Comparison of ENCODE assay signal across 4 cellular contexts in the genomic region with DNA sequence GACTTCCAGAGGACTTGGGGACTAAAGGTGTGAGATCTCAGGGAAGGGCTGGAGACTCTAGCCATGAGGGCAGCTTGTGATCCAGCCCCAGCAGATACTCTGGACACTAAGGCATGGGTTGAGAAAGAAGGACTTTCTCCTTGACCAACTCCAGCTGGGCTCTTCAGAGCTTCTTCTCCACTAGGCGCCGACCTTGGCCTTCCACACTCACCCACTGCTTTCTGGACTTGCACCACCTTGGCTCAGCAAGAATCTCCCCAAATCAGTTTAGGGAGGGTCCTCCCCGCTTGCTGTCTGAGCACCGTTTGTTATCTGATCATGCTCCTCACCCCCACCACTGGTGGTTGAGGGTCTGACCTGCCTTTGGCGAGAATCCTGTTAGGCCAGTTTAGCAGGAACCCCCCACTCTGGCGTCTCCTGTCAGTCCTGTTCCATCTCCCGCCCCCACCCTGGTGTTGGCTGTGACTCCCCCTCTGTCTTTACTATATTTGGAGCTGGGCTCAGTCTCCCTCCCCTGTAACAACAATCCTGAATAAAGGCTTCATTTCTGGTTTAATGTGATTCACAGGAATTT. TPM values are rescaled to one million over a fixed set of nuclear protein-coding genes. Genes with fewer than 3 reads are reported as not detected.
"Had no signal": no experiment of that assay in that cellular context is flagged by ENCODE, and none has a peak within 500 bp of the region (broad histone marks: within the 10 kb centered on the region; RNA-seq: fewer than 3 reads in every experiment).

No MANE protein-coding gene starts in this region.

RNA-seq across cellular contexts. Expression of gene APOL4, which starts 27.3 kb away (rescaled TPM):
- total RNA-seq: activated B cell treated with CpG ODN at 0.5 μM for 24 hours; activated CD4-positive, alpha-beta T cell treated with anti-CD3 and anti-CD28 coated beads, Interleukin-2, amount 10 ng/mL, durations not matched to agents 24 days and 14 days; OCI-LY7; RPMI7951 had no signal
